ENCODE assay signal across 8 cellular contexts in genomic region chr5:170572453-170572852, GRCh38.
A peak's percentile ranks its signal among the peaks of the same experiment; 100 is the strongest.
DNase-seq lines count a peak whose midpoint lies in the region; ATAC-seq lines count a peak whose summit lies in the region.

No MANE protein-coding gene starts in this region.

- intact Hi-C loops in left cardiac atrium (cut with DNase I) = no loop called here

- peak; percentile 26 for DNase-seq in activated CD8-positive, alpha-beta T cell treated with anti-CD3 and anti-CD28 coated beads, Interleukin-2, amount 10 ng/mL, durations not matched to agents 7 days and 5 days
- DNase-seq in stimulated activated CD4-positive, alpha-beta T cell treated with anti-CD3 and anti-CD28 coated beads, Interleukin-12 subunit alpha, Interleukin-12 subunit beta, amount 100 ng/mL, for 4 hours = peak; percentile 57
- no peak for DNase-seq in left cardiac atrium
- no peak for DNase-seq in putamen (ENCODE audit: low spot score)
- no peak for DNase-seq in NCI-H1048 (lab: John Stamatoyannopoulos, UW)
- no peak for DNase-seq in T-cell

- H3K4me1 Mint-ChIP-seq in activated CD8-positive, alpha-beta T cell treated with anti-CD3 and anti-CD28 coated beads, Interleukin-2, amount 10 ng/mL, durations not matched to agents 7 days and 5 days (ENCODE audit: low read depth) = peaks cover 10% of the 10 kb centered on the region
- H3K4me1 Mint-ChIP-seq in T-cell = peaks cover 0 to 10% (median 9%) of the 10 kb centered on the region in 3 donors

- no peak overlapping the region for H3K4me3 Mint-ChIP-seq in activated CD8-positive, alpha-beta T cell treated with anti-CD3 and anti-CD28 coated beads, Interleukin-2, amount 10 ng/mL, durations not matched to agents 7 days and 5 days
- no peak overlapping the region for H3K4me3 Mint-ChIP-seq in T-cell

- H3K36me3 Mint-ChIP-seq in activated CD8-positive, alpha-beta T cell treated with anti-CD3 and anti-CD28 coated beads, Interleukin-2, amount 10 ng/mL, durations not matched to agents 7 days and 5 days (ENCODE audit: low read depth) = no peaks in the 10 kb centered on the region
- H3K36me3 Mint-ChIP-seq in T-cell = no peaks in the 10 kb centered on the region

- ATAC-seq in GM19395 (IDR thresholded peaks at IDR 0.05; ENCODE audit: unreplicated experiment) (peak; percentile 96), HG03039 (IDR thresholded peaks at IDR 0.05; ENCODE audit: unreplicated experiment) (peak; percentile 89), left cardiac atrium (no peak), T-cell (replicated peaks in 1 of 4) (no peak)
- ATAC-seq in activated CD8-positive, alpha-beta T cell treated with anti-CD3 and anti-CD28 coated beads, Interleukin-2, amount 10 ng/mL, durations not matched to agents 7 days and 5 days = no peak

- CTCF ChIA-PET in activated CD8-positive, alpha-beta T cell treated with anti-CD3 and anti-CD28 coated beads, Interleukin-2, amount 10 ng/mL, durations not matched to agents 7 days and 5 days (lab: Charles Lee) = no interaction called here
- CTCF ChIA-PET in T-cell (lab: Charles Lee) = no interaction called here

- H3K9me3 Mint-ChIP-seq in activated CD8-positive, alpha-beta T cell treated with anti-CD3 and anti-CD28 coated beads, Interleukin-2, amount 10 ng/mL, durations not matched to agents 7 days and 5 days (ENCODE audit: insufficient read depth) = no peaks in the 10 kb centered on the region
- no peaks in the 10 kb centered on the region for H3K9me3 Mint-ChIP-seq in T-cell

- H3K27ac Mint-ChIP-seq in activated CD8-positive, alpha-beta T cell treated with anti-CD3 and anti-CD28 coated beads, Interleukin-2, amount 10 ng/mL, durations not matched to agents 7 days and 5 days = no peak overlapping the region
- H3K27ac Mint-ChIP-seq in T-cell = peak overlapping the region in 1 of 2 donors; percentile 19

- POLR2A ChIA-PET in activated CD8-positive, alpha-beta T cell treated with anti-CD3 and anti-CD28 coated beads, Interleukin-2, amount 10 ng/mL, durations not matched to agents 7 days and 5 days (lab: Charles Lee) = no interaction called here
- POLR2A ChIA-PET in T-cell (lab: Charles Lee) = no interaction called here

- H3K27me3 Mint-ChIP-seq in activated CD8-positive, alpha-beta T cell treated with anti-CD3 and anti-CD28 coated beads, Interleukin-2, amount 10 ng/mL, durations not matched to agents 7 days and 5 days (ENCODE audit: low read depth) = peaks cover 33% of the 10 kb centered on the region
- H3K27me3 Mint-ChIP-seq in T-cell = peaks cover 37 to 41% of the 10 kb centered on the region in 2 donors

Comparison
In these comparisons a context has a peak if more than half of its experiments do, and no peak if none do; other contexts are left out.
1. ATAC-seq: peak in GM19395 (single experiment) and HG03039 (single experiment); none in activated CD8-positive, alpha-beta T cell treated with anti-CD3 and anti-CD28 coated beads, Interleukin-2, amount 10 ng/mL, durations not matched to agents 7 days and 5 days (single experiment), left cardiac atrium (0 of 2) and T-cell (0 of 4).
2. DNase-seq: peak in activated CD8-positive, alpha-beta T cell treated with anti-CD3 and anti-CD28 coated beads, Interleukin-2, amount 10 ng/mL, durations not matched to agents 7 days and 5 days (single experiment) and stimulated activated CD4-positive, alpha-beta T cell treated with anti-CD3 and anti-CD28 coated beads, Interleukin-12 subunit alpha, Interleukin-12 subunit beta, amount 100 ng/mL, for 4 hours (single experiment); none in left cardiac atrium (single experiment), putamen (single experiment), NCI-H1048 (single experiment) and T-cell (0 of 34).